Comparison of ENCODE assay signal across 26 cellular contexts in the genomic region with DNA sequence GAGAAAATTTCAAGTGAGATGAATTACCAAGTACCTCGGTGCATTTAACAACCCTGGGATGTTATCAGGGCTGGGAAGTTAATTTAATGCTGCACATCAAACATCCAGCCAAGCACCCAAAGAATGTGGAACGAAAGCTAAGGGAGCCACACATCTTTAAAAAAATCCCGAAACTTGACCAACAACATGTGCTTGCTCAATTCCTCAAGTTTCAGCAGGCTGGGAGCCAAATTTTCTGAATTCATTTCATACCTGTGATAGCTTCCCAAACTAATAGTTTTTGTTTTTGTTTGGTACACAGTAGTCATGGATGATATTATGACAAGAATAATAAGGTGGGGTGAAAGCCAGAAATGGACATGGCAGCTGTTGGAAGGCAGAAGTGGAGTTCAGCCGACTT.
DNase-seq lines count a peak whose midpoint lies in the region; TF ChIP-seq lines count a peak whose summit lies in the region.
"Had no signal": no experiment of that assay in that cellular context is flagged by ENCODE, and none has a peak within 500 bp of the region (broad histone marks: within the 10 kb centered on the region; RNA-seq: fewer than 3 reads in every experiment).

No MANE protein-coding gene starts in this region.

- H3K27me3 Mint-ChIP-seq in MCF 10A (ENCODE audit: insufficient read depth, unreplicated experiment) = no peaks in the 10 kb centered on the region
- H3K27me3 Mint-ChIP-seq in endothelial cell (ENCODE audit: unreplicated experiment) = no peaks in the 10 kb centered on the region

- H3K27ac Mint-ChIP-seq in MCF 10A (ENCODE audit: low read depth, unreplicated experiment) = peak overlapping the region; percentile 40
- no peak overlapping the region for H3K27ac Mint-ChIP-seq in endothelial cell (ENCODE audit: unreplicated experiment)
- H3K27ac Mint-ChIP-seq: activated naive CD4-positive, alpha-beta T cell treated with anti-CD3 and anti-CD28 coated beads, Interleukin-2, amount 50 U/mL, for 72 hours; activated T-helper 1 cell treated with anti-CD3 and anti-CD28 coated beads, Interleukin-12 subunit alpha, Interleukin-12 subunit beta, Interleukin-2, Interleukin-4 antibody, amounts not matched to agents 30 ng/mL and 10 ng/mL and 1 ng/mL, durations not matched to agents 14 hours and 24 hours and 36 hours; B cell; progenitor cell of endocrine pancreas; T-helper 2 cell treated with Interferon-gamma antibody and Interleukin-4, amounts not matched to agents 5 μg/mL and 100 μg/mL, for 36 hours had no signal

- H3K36me3 Mint-ChIP-seq in MCF 10A (ENCODE audit: insufficient read depth, unreplicated experiment) (no peaks in the 10 kb centered on the region), endothelial cell (ENCODE audit: low read depth, unreplicated experiment) (no peaks in the 10 kb centered on the region)
- H3K36me3 Mint-ChIP-seq: activated naive CD4-positive, alpha-beta T cell treated with anti-CD3 and anti-CD28 coated beads, Interleukin-2, amount 50 U/mL, for 72 hours had no signal

- H3K4me1 ChIP-seq in MM.1S (ENCODE audit: low read length) = peaks cover 8% of the 10 kb centered on the region
- H3K4me1 ChIP-seq: stomach, transverse colon had no signal

- H3K9ac ChIP-seq in MM.1S (ENCODE audit: low read length) = no peak overlapping the region

- no peaks in the 10 kb centered on the region for H3K27me3 ChIP-seq in MM.1S (replicated peaks; ENCODE audit: insufficient read depth, low read length)
- H3K27me3 ChIP-seq: ascending aorta, stomach, transverse colon had no signal

- no peak overlapping the region for H2AFZ ChIP-seq in MM.1S (ENCODE audit: low read length)

- H3K4me1 Mint-ChIP-seq in MCF 10A (ENCODE audit: insufficient read depth, unreplicated experiment) (peaks cover 27% of the 10 kb centered on the region), endothelial cell (ENCODE audit: unreplicated experiment) (peaks cover 5% of the 10 kb centered on the region)

- POLR2A ChIA-PET in MCF 10A (lab: Yijun Ruan, JAX) = interaction anchor here (0.5 to 0.9 kb wide), 2 partner anchors 25 to 37 kb away, joined by 3 read pairs; no protein-coding TSS in a partner anchor

- intact Hi-C loops in MCF 10A (cut with micrococcal nuclease) = no loop called here

- DNase-seq in LHCN-M2 (ENCODE audit: low read depth) (peak; percentile 70), MCF 10A (ENCODE audit: unreplicated experiment) (peak; percentile 57), iris pigment epithelial cell (ENCODE audit: low read depth) (peak; percentile 60), endothelial cell (ENCODE audit: low spot score) (no peak), MM.1S (no peak), NCI-H2081 treated with DMSO at 0.1 percent for 48 hours (lab: John Stamatoyannopoulos, UW) (no peak), NOMO-1 treated with DMSO at 0.1 percent for 48 hours (lab: John Stamatoyannopoulos, UW; ENCODE audit: unreplicated experiment) (no peak)
- DNase-seq: activated CD4-positive, alpha-beta T cell treated with anti-CD3 and anti-CD28 coated beads, Interleukin-2, amount 50 U/mL, for 1 hour; effector CD4-positive, alpha-beta T cell; erythroblast; islet precursor cell; NCI-H1048; NCI-H187; NCI-H2227 treated with DMSO at 0.1 percent for 48 hours; NCI-H748 treated with DMSO at 0.1 percent for 48 hours; stomach; transverse colon; WERI-Rb-1 had no signal

- H3K9me3 ChIP-seq in MM.1S (replicated peaks; ENCODE audit: insufficient read depth, low read length) = no peaks in the 10 kb centered on the region
- H3K9me3 ChIP-seq: ascending aorta, stomach, transverse colon had no signal

- no peak overlapping the region for H3K4me2 ChIP-seq in MM.1S (ENCODE audit: low read depth, low read length)

- H3K9me3 Mint-ChIP-seq in MCF 10A (ENCODE audit: unreplicated experiment) (no peaks in the 10 kb centered on the region), endothelial cell (ENCODE audit: unreplicated experiment) (no peaks in the 10 kb centered on the region)
- H3K9me3 Mint-ChIP-seq: activated T-helper 1 cell treated with anti-CD3 and anti-CD28 coated beads, Interleukin-12 subunit alpha, Interleukin-12 subunit beta, Interleukin-2, Interleukin-4 antibody, amounts not matched to agents 30 ng/mL and 10 ng/mL and 1 ng/mL, durations not matched to agents 14 hours and 24 hours and 36 hours; T-helper 2 cell treated with Interferon-gamma antibody and Interleukin-4, amounts not matched to agents 5 μg/mL and 100 μg/mL, for 36 hours had no signal

- no peaks in the 10 kb centered on the region for H3K9me2 ChIP-seq in MM.1S (replicated peaks; ENCODE audit: insufficient read depth, low read length)

- TF ChIP-seq CTCF in MCF 10A (IDR thresholded peaks at IDR 0.05; ENCODE audit: unreplicated experiment) (no peak), endothelial cell (IDR thresholded peaks at IDR 0.05; ENCODE audit: unreplicated experiment) (no peak), MM.1S (IDR thresholded peaks at IDR 0.05; ENCODE audit: low read length) (no peak)

- H3K4me3 Mint-ChIP-seq in MCF 10A (ENCODE audit: unreplicated experiment) (no peak overlapping the region), endothelial cell (ENCODE audit: unreplicated experiment) (no peak overlapping the region)
- H3K4me3 Mint-ChIP-seq: activated T-helper 1 cell treated with anti-CD3 and anti-CD28 coated beads, Interleukin-12 subunit alpha, Interleukin-12 subunit beta, Interleukin-2, Interleukin-4 antibody, amounts not matched to agents 30 ng/mL and 10 ng/mL and 1 ng/mL, durations not matched to agents 14 hours and 24 hours and 36 hours; B cell; T-helper 2 cell treated with Interferon-gamma antibody and Interleukin-4, amounts not matched to agents 5 μg/mL and 100 μg/mL, for 36 hours had no signal

- CTCF ChIA-PET in MCF 10A (lab: Yijun Ruan, JAX) = interaction anchor here (0.7 kb wide), 1 partner anchor 548 kb away, joined by 3 read pairs; no protein-coding TSS in a partner anchor

- H3K36me3 ChIP-seq in MM.1S (replicated peaks; ENCODE audit: insufficient read depth, low read length) = no peaks in the 10 kb centered on the region
- H3K36me3 ChIP-seq: ascending aorta, stomach, transverse colon, WERI-Rb-1 had no signal

- no peaks in the 10 kb centered on the region for H4K20me1 ChIP-seq in MM.1S (ENCODE audit: insufficient read depth, low read length)

- no peaks in the 10 kb centered on the region for H3K79me2 ChIP-seq in MM.1S (ENCODE audit: low read length)

- no peak overlapping the region for H3K4me3 ChIP-seq in MM.1S (ENCODE audit: low read length)
- H3K4me3 ChIP-seq: ascending aorta, GM12878, lung, stomach, transverse colon had no signal

- no peaks in the 10 kb centered on the region for H3F3A ChIP-seq in MM.1S (ENCODE audit: insufficient read depth, low read length)

- no TSS peak for BruUV-seq in MCF 10A (replicated peaks; lab: Mats Ljungman, UMichigan)

- H3K27ac ChIP-seq in MM.1S (ENCODE audit: low read length) = no peak overlapping the region
- H3K27ac ChIP-seq: ascending aorta, stomach, transverse colon, WERI-Rb-1 had no signal

Comparison
In these comparisons a context has a peak if more than half of its experiments do, and no peak if none do; other contexts are left out.
1. DNase-seq: peak in LHCN-M2 (single experiment), MCF 10A (single experiment) and iris pigment epithelial cell (single experiment); none in endothelial cell (single experiment), MM.1S (single experiment), NCI-H2081 treated with DMSO at 0.1 percent for 48 hours (single experiment) and NOMO-1 treated with DMSO at 0.1 percent for 48 hours (single experiment).